ENCODE assay signal across 21 cellular contexts in the genomic region with DNA sequence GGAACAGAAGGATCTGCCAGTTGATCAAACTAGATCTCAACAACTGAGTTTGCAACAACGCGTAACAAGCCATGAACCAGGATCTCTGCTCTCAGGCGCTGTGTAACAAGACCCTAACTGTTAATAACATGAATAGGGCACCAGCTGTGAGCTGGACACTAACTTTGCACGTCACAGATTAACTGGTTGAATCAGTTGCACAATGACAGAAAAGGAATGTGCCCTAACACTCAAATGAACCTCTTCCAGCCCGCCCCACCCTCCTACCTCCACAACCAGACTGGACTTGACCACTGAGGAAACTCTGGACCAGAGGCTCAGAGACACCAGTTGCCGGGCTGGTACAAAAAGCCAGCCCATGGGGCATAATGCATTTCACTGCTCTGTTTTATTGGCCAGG.
"Had no signal": no experiment of that assay in that cellular context is flagged by ENCODE, and none has a peak within 500 bp of the region (broad histone marks: within the 10 kb centered on the region; RNA-seq: fewer than 3 reads in every experiment).

No MANE protein-coding gene starts in this region.

- H3K27ac ChIP-seq: cardiac muscle cell, coronary artery, foreskin keratinocyte, thoracic aorta had no signal

- H3K36me3 ChIP-seq: cardiac muscle cell, thoracic aorta had no signal

- ATAC-seq: activated CD8-positive, alpha-beta memory T cell treated with anti-CD3 and anti-CD28 coated beads, Interleukin-2, amount 10 ng/mL, durations not matched to agents 7 days and 5 days; foreskin keratinocyte; left colon; stimulated activated naive CD8-positive, alpha-beta T cell treated with anti-CD3 and anti-CD28 coated beads, Interleukin-15, amount 100 ng/mL, for 72 hours had no signal

- H3K9me3 Mint-ChIP-seq: activated naive CD8-positive, alpha-beta T cell treated with anti-CD3 and anti-CD28 coated beads, Interleukin-2, amount 10 ng/mL, durations not matched to agents 7 days and 5 days; activated T-cell treated with anti-CD3 and anti-CD28 coated beads, Interleukin-2, amount 50 U/mL, for 24 hours; immature natural killer cell; memory B cell; nephron progenitor cell; stimulated activated naive CD8-positive, alpha-beta T cell treated with anti-CD3 and anti-CD28 coated beads, Interleukin-15, amount 100 ng/mL, for 72 hours had no signal

- H3K27me3 ChIP-seq: cardiac muscle cell had no signal

- H3K4me3 ChIP-seq: cardiac muscle cell, coronary artery, thoracic aorta had no signal

- H3K4me3 Mint-ChIP-seq: activated CD8-positive, alpha-beta memory T cell treated with anti-CD3 and anti-CD28 coated beads, Interleukin-2, amount 10 ng/mL, durations not matched to agents 7 days and 5 days; activated naive CD8-positive, alpha-beta T cell treated with anti-CD3 and anti-CD28 coated beads, Interleukin-2, amount 10 ng/mL, durations not matched to agents 7 days and 5 days; activated T-cell treated with anti-CD3 and anti-CD28 coated beads, Interleukin-2, amount 50 U/mL, for 24 hours; immature natural killer cell; memory B cell; nephron progenitor cell; stimulated activated naive CD8-positive, alpha-beta T cell treated with anti-CD3 and anti-CD28 coated beads, Interleukin-15, amount 100 ng/mL, for 72 hours had no signal

- H3K27ac Mint-ChIP-seq: activated CD8-positive, alpha-beta memory T cell treated with anti-CD3 and anti-CD28 coated beads, Interleukin-2, amount 10 ng/mL, durations not matched to agents 7 days and 5 days; activated naive CD8-positive, alpha-beta T cell treated with anti-CD3 and anti-CD28 coated beads, Interleukin-2, amount 10 ng/mL, durations not matched to agents 7 days and 5 days; activated T-cell treated with anti-CD3 and anti-CD28 coated beads, Interleukin-2, amount 50 U/mL, for 24 hours; immature natural killer cell; memory B cell; nephron progenitor cell; stimulated activated naive CD8-positive, alpha-beta T cell treated with anti-CD3 and anti-CD28 coated beads, Interleukin-15, amount 100 ng/mL, for 72 hours had no signal

- H3K9me3 ChIP-seq: thoracic aorta had no signal

- H3K4me1 Mint-ChIP-seq: immature natural killer cell, memory B cell had no signal

- H3K36me3 Mint-ChIP-seq: activated naive CD8-positive, alpha-beta T cell treated with anti-CD3 and anti-CD28 coated beads, Interleukin-2, amount 10 ng/mL, durations not matched to agents 7 days and 5 days; immature natural killer cell; memory B cell had no signal

- H3K4me1 ChIP-seq: foreskin keratinocyte had no signal

- H3K27me3 Mint-ChIP-seq: activated CD8-positive, alpha-beta memory T cell treated with anti-CD3 and anti-CD28 coated beads, Interleukin-2, amount 10 ng/mL, durations not matched to agents 7 days and 5 days; activated naive CD8-positive, alpha-beta T cell treated with anti-CD3 and anti-CD28 coated beads, Interleukin-2, amount 10 ng/mL, durations not matched to agents 7 days and 5 days; stimulated activated naive CD8-positive, alpha-beta T cell treated with anti-CD3 and anti-CD28 coated beads, Interleukin-15, amount 100 ng/mL, for 72 hours had no signal

- DNase-seq: activated CD4-positive, alpha-beta T cell treated with anti-CD3 and anti-CD28 coated beads for 1 hour; activated CD4-positive, alpha-beta T cell treated with anti-CD3 and anti-CD28 coated beads, Interleukin-2, amount 50 U/mL, for 48 hours; activated CD8-positive, alpha-beta memory T cell treated with anti-CD3 and anti-CD28 coated beads, Interleukin-2, amount 10 ng/mL, durations not matched to agents 7 days and 5 days; activated gamma-delta T cell; activated naive CD8-positive, alpha-beta T cell treated with anti-CD3 and anti-CD28 coated beads, Interleukin-2, amount 10 ng/mL, durations not matched to agents 7 days and 5 days; activated T-cell treated with anti-CD3 and anti-CD28 coated beads, Interleukin-2, amount 50 U/mL, for 24 hours; aorta; effector memory CD4-positive, alpha-beta T cell; erythroblast; immature natural killer cell; left colon; nephron progenitor cell; stimulated activated CD4-positive, alpha-beta T cell treated with anti-CD3 and anti-CD28 coated beads, Interleukin-4, amount 100 ng/mL, for 4 hours; stimulated activated naive CD8-positive, alpha-beta T cell treated with anti-CD3 and anti-CD28 coated beads, Interleukin-15, amount 100 ng/mL, for 72 hours; SW 1271; T-helper 9 cell had no signal
